In genomic region chr1:229027622-229028182, GRCh38 we compare ENCODE assay signal across 8 cellular contexts.
DNase-seq lines count a peak whose midpoint lies in the region; ATAC-seq, FAIRE-seq and TF ChIP-seq lines count a peak whose summit lies in the region.

No MANE protein-coding gene starts in this region.

- no peaks in the 10 kb centered on the region for H3K79me2 ChIP-seq in endothelial cell of umbilical vein (ENCODE audit: control insufficient read depth, insufficient read depth, low read length)

- peak; percentile 65 for ATAC-seq in sciatic nerve
- no peak for ATAC-seq in HG02938 (IDR thresholded peaks at IDR 0.05; ENCODE audit: unreplicated experiment)

- peak overlapping the region; percentile 89 for H2AFZ ChIP-seq in endothelial cell of umbilical vein (ENCODE audit: low read depth, low read length)

- peaks cover 22% of the 10 kb centered on the region for H3K4me1 ChIP-seq in endothelial cell of umbilical vein (ENCODE audit: control insufficient read depth, extremely low read depth, insufficient read depth, low read length)

- BruUV-seq in endothelial cell of umbilical vein (replicated peaks; lab: Mats Ljungman, UMichigan), result no TSS peak

- TF ChIP-seq CTCF in endothelial cell of umbilical vein (IDR thresholded peaks at IDR 0.05; ENCODE audit: extremely low read depth in 1 of 2, insufficient read depth in 1 of 2, low read depth in 1 of 2, low read length in 2 of 2), result no peak

- peak; percentile 88 for FAIRE-seq in endothelial cell of umbilical vein (lab: Jason Lieb, UNC)

- no peak overlapping the region for H3K9ac ChIP-seq in endothelial cell of umbilical vein (replicated peaks; ENCODE audit: extremely low read depth, insufficient read depth, low read length)

- DNase-seq in NCI-H2171 treated with DMSO at 0.1 percent for 48 hours (lab: John Stamatoyannopoulos, UW) (peak; percentile 5), NCI-H2171 (lab: John Stamatoyannopoulos, UW) (no peak), RPMI8226 (peak; percentile 61), endothelial cell of umbilical vein (ENCODE audit: low read depth, low spot score) (peak; percentile 75), sciatic nerve (ENCODE audit: low spot score) (no peak), epidermal melanocyte (ENCODE audit: insufficient read length, low spot score) (no peak), NCI-H187 treated with DMSO at 0.1 percent for 48 hours (lab: John Stamatoyannopoulos, UW) (no peak)

- H3K36me3 ChIP-seq in endothelial cell of umbilical vein (ENCODE audit: control insufficient read depth in 2 of 2, extremely low read depth in 1 of 2, insufficient read depth in 2 of 2, low read length in 2 of 2), result no peaks in the 10 kb centered on the region

- intact Hi-C loops in endothelial cell of umbilical vein (cut with micrococcal nuclease), result loop anchor here (2.0 to 5.0 kb wide), 2 partner anchors 125 to 190 kb away; no protein-coding TSS in a partner anchor
- intact Hi-C loops in sciatic nerve (cut with DNase I), result no loop called here

- dilution Hi-C loops in endothelial cell of umbilical vein (cut with MboI; ENCODE audit: extremely low pct_ligation_motif_present, low sequenced_read_pairs), result no loop called here

- CTCF ChIA-PET in endothelial cell of umbilical vein (lab: Charles Lee), result no interaction called here

- H3K27me3 ChIP-seq in endothelial cell of umbilical vein (ENCODE audit: control insufficient read depth in 2 of 2, insufficient read depth in 2 of 2, low read length in 2 of 2), result no peaks in the 10 kb centered on the region

- POLR2A ChIA-PET in endothelial cell of umbilical vein (lab: Charles Lee), result no interaction called here

- no peaks in the 10 kb centered on the region for H3K9me3 ChIP-seq in endothelial cell of umbilical vein (replicated peaks; ENCODE audit: control insufficient read depth, insufficient read depth, low read length)

- no peaks in the 10 kb centered on the region for H3K9me1 ChIP-seq in endothelial cell of umbilical vein (replicated peaks; ENCODE audit: control insufficient read depth, extremely low read depth, insufficient read depth, low read length)

- no peak for TF ChIP-seq POLR2A in endothelial cell of umbilical vein (IDR thresholded peaks at IDR 0.05; ENCODE audit: low read depth, low read length)

- no peak overlapping the region for H3K4me3 ChIP-seq in endothelial cell of umbilical vein (replicated peaks in 1 of 3; ENCODE audit: insufficient read depth in 1 of 3, low read depth in 1 of 3, low read length in 3 of 3)

- H4K20me1 ChIP-seq in endothelial cell of umbilical vein (replicated peaks; ENCODE audit: control insufficient read depth, extremely low read depth, insufficient read depth, low read length), result no peaks in the 10 kb centered on the region

- peak overlapping the region; percentile 81 for H3K4me2 ChIP-seq in endothelial cell of umbilical vein (ENCODE audit: insufficient read depth, low read length)

- peak overlapping the region; percentile 49 for H3K27ac ChIP-seq in endothelial cell of umbilical vein (ENCODE audit: insufficient read depth, low read depth, low read length)

TF ChIP-seq in endothelial cell of umbilical vein, 7 proteins besides CTCF, POLR2A, EP300 and RAD21:
- no peak for TF ChIP-seq POLR2AphosphoS5 (IDR thresholded peaks at IDR 0.05; ENCODE audit: insufficient read depth, low read depth, low read length)
- TF ChIP-seq FOS (IDR thresholded peaks at IDR 0.05; ENCODE audit: borderline replicate concordance, insufficient read depth, low read length), result peak; percentile 74
- no peak for TF ChIP-seq EZH2 (IDR thresholded peaks at IDR 0.05; ENCODE audit: borderline replicate concordance, low read depth, low read length, severe bottlenecking)
- TF ChIP-seq, protein P1, sequence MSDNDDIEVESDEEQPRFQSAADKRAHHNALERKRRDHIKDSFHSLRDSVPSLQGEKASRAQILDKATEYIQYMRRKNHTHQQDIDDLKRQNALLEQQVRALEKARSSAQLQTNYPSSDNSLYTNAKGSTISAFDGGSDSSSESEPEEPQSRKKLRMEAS (IDR thresholded peaks at IDR 0.05; ENCODE audit: insufficient read depth, insufficient read length), result no peak
- no peak for TF ChIP-seq GATA2 (IDR thresholded peaks at IDR 0.05; ENCODE audit: insufficient read depth, insufficient read length, low read depth, low read length)

Comparison
In these comparisons a context has a peak if more than half of its experiments do, and no peak if none do; other contexts are left out.
1. DNase-seq: peak in NCI-H2171 treated with DMSO at 0.1 percent for 48 hours (single experiment), RPMI8226 (single experiment) and endothelial cell of umbilical vein (single experiment); none in NCI-H2171 (single experiment), sciatic nerve (single experiment), epidermal melanocyte (single experiment) and NCI-H187 treated with DMSO at 0.1 percent for 48 hours (single experiment).